Comparison of ENCODE assay signal across 9 cellular contexts in the genomic region with DNA sequence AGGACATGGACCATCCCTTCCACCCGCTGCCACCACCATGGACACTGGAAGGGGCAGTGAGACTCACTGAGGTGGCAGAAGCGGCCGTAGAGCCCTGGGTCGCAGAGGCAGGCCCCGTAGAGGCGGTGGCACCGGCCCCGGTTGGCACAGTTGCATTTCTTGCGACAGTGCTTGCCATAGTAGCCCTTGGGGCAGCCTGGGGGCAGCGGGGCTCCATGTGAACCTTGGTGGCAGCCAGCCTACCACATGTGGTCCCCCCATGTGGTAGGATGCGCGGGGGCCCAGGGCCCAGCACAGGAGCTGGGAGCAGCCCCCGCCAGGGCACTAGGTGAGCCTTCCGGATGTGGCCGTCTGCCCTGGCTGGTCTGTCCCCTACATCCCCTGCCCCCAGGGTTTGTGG.
"Had no signal": no experiment of that assay in that cellular context is flagged by ENCODE, and none has a peak within 500 bp of the region (broad histone marks: within the 10 kb centered on the region; RNA-seq: fewer than 3 reads in every experiment).

No MANE protein-coding gene starts in this region.

- DNase-seq: H7, HFFc6, IMR-90, KG1 had no signal

- H3K9me3 ChIP-seq: HAP-1 had no signal

- ATAC-seq: GM23338, HCT116, K562 had no signal

- H3K4me3 ChIP-seq: GM23338, HAP-1, K562 had no signal

- H2AFZ ChIP-seq: GM23338 had no signal

- H3K27ac ChIP-seq: HL-60 had no signal

- H3K4me2 ChIP-seq: GM23338 had no signal

- H3K4me1 ChIP-seq: HAP-1 had no signal

- FAIRE-seq: K562 had no signal

- H3K36me3 ChIP-seq: HAP-1 had no signal
